Comparison of ENCODE assay signal across 13 cellular contexts in the genomic region with DNA sequence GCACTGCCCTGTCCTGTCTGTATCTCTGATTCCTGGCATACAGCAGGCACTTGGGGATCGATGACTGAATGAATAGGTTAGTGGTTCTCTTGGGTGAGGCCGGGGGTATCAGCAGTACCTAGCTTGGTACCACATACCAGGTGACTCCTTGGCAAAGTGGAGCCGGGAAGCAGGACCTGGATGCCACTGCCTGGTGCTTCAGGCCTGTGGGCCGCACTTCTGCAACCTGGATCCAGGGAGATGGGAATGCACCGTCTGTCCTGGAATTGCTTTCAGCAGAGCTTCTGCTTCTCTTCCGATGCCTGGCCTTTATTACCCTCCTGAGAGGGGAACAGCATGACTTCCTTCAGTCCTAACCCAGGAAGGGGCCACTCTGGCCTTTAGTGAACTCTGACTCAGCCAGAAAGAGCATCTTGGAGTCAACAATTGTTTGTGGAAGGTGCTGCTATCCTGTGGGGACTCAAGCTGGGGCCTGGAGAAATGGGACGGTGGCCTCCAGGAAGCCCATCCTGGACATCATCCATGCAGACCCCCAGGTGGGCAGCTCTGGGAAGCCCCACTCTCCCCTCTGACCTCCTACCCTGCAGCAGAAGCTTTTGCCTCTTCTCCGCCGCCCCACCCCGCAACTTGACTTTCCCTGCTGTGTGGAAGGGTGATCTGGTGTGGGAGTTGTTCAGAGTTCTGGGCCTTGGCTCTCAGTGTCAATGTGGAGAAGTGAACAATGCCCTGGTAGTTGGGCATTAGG. TPM values are rescaled to one million over a fixed set of nuclear protein-coding genes. Genes with fewer than 3 reads are reported as not detected.
DNase-seq lines count a peak whose midpoint lies in the region; ATAC-seq lines count a peak whose summit lies in the region.
"Had no signal": no experiment of that assay in that cellular context is flagged by ENCODE, and none has a peak within 500 bp of the region (broad histone marks: within the 10 kb centered on the region; RNA-seq: fewer than 3 reads in every experiment).

No MANE protein-coding gene starts in this region.

- no peak for DNase-seq in activated T-cell treated with anti-CD3 and anti-CD28 coated beads, Interleukin-2, amount 50 U/mL, for 4 hours
- DNase-seq in activated T-cell treated with anti-CD3 and anti-CD28 coated beads, Interleukin-2, amount 50 U/mL, for 48 hours: no peak
- DNase-seq in T-cell: no peak
- DNase-seq in effector memory CD4-positive, alpha-beta T cell: no peak
- DNase-seq in stimulated activated effector memory CD8-positive, alpha-beta T cell treated with anti-CD3 and anti-CD28 coated beads, Interleukin-12 subunit alpha, Interleukin-12 subunit beta, amount 100 ng/mL, for 72 hours (ENCODE audit: low spot score in 2 of 2): no peak
- DNase-seq in COLO829 (ENCODE audit: low spot score): no peak
- DNase-seq: midbrain, NCI-H1436, NCI-H748 treated with DMSO at 0.1 percent for 48 hours, SJCRH30, trophoblast cell had no signal

- H3K36me3 ChIP-seq in effector memory CD4-positive, alpha-beta T cell (ENCODE audit: control insufficient read depth, insufficient read depth, low read length): no peaks in the 10 kb centered on the region

- no peaks in the 10 kb centered on the region for H3K27me3 ChIP-seq in effector memory CD4-positive, alpha-beta T cell (replicated peaks; ENCODE audit: control insufficient read depth, insufficient read depth, low read length, poor library complexity, severe bottlenecking)
- H3K27me3 ChIP-seq: SJCRH30 had no signal

- peaks cover 83% of the 10 kb centered on the region for H3K4me1 Mint-ChIP-seq in activated T-cell treated with anti-CD3 and anti-CD28 coated beads, Interleukin-2, amount 50 U/mL, for 4 hours (ENCODE audit: low read depth)
- H3K4me1 Mint-ChIP-seq in T-cell: peaks cover 86 to 98% (median 96%) of the 10 kb centered on the region in 3 donors
- H3K4me1 Mint-ChIP-seq in stimulated activated effector memory CD8-positive, alpha-beta T cell treated with anti-CD3 and anti-CD28 coated beads, Interleukin-12 subunit alpha, Interleukin-12 subunit beta, amount 100 ng/mL, for 72 hours: peaks cover 88% of the 10 kb centered on the region

- no peak for ATAC-seq in activated T-cell treated with anti-CD3 and anti-CD28 coated beads, Interleukin-2, amount 50 U/mL, for 4 hours
- ATAC-seq in T-cell (replicated peaks in 1 of 4) (no peak), HG03097 (IDR thresholded peaks at IDR 0.05; ENCODE audit: low FRiP score, unreplicated experiment) (no peak), HG02588 (IDR thresholded peaks at IDR 0.05; ENCODE audit: unreplicated experiment) (no peak)
- no peak for ATAC-seq in stimulated activated effector memory CD8-positive, alpha-beta T cell treated with anti-CD3 and anti-CD28 coated beads, Interleukin-12 subunit alpha, Interleukin-12 subunit beta, amount 100 ng/mL, for 72 hours

- peaks cover 89% of the 10 kb centered on the region for H3K4me1 ChIP-seq in effector memory CD4-positive, alpha-beta T cell (ENCODE audit: control insufficient read depth, insufficient read depth, low read length, poor library complexity, severe bottlenecking)

- no peaks in the 10 kb centered on the region for H3K9me3 Mint-ChIP-seq in activated T-cell treated with anti-CD3 and anti-CD28 coated beads, Interleukin-2, amount 50 U/mL, for 4 hours
- H3K9me3 Mint-ChIP-seq in T-cell: no peaks in the 10 kb centered on the region
- no peaks in the 10 kb centered on the region for H3K9me3 Mint-ChIP-seq in stimulated activated effector memory CD8-positive, alpha-beta T cell treated with anti-CD3 and anti-CD28 coated beads, Interleukin-12 subunit alpha, Interleukin-12 subunit beta, amount 100 ng/mL, for 72 hours

- H3K27ac ChIP-seq in effector memory CD4-positive, alpha-beta T cell (ENCODE audit: insufficient read depth, low read length, poor library complexity, severe bottlenecking): peak overlapping the region; percentile 87

- H3K27ac Mint-ChIP-seq in T-cell: peak overlapping the region; percentile 80 to 81
- H3K27ac Mint-ChIP-seq in stimulated activated effector memory CD8-positive, alpha-beta T cell treated with anti-CD3 and anti-CD28 coated beads, Interleukin-12 subunit alpha, Interleukin-12 subunit beta, amount 100 ng/mL, for 72 hours: peak overlapping the region; percentile 91

- H3K4me3 Mint-ChIP-seq in activated T-cell treated with anti-CD3 and anti-CD28 coated beads, Interleukin-2, amount 50 U/mL, for 4 hours: peak overlapping the region; percentile 89
- peak overlapping the region in 1 of 3 donors; percentile 83 for H3K4me3 Mint-ChIP-seq in T-cell
- H3K4me3 Mint-ChIP-seq in stimulated activated effector memory CD8-positive, alpha-beta T cell treated with anti-CD3 and anti-CD28 coated beads, Interleukin-12 subunit alpha, Interleukin-12 subunit beta, amount 100 ng/mL, for 72 hours: peak overlapping the region; percentile 85

- no peak overlapping the region for H3K4me3 ChIP-seq in effector memory CD4-positive, alpha-beta T cell (ENCODE audit: insufficient read depth, low read depth, low read length, poor library complexity, severe bottlenecking)
- H3K4me3 ChIP-seq: SJCRH30 had no signal

- H3K36me3 Mint-ChIP-seq in activated T-cell treated with anti-CD3 and anti-CD28 coated beads, Interleukin-2, amount 50 U/mL, for 4 hours (ENCODE audit: insufficient read depth): peaks cover 42% of the 10 kb centered on the region
- peaks cover 3% of the 10 kb centered on the region for H3K36me3 Mint-ChIP-seq in T-cell
- peaks cover 81% of the 10 kb centered on the region for H3K36me3 Mint-ChIP-seq in stimulated activated effector memory CD8-positive, alpha-beta T cell treated with anti-CD3 and anti-CD28 coated beads, Interleukin-12 subunit alpha, Interleukin-12 subunit beta, amount 100 ng/mL, for 72 hours

- POLR2A ChIA-PET in T-cell (lab: Charles Lee): interaction anchor here in 1 of 2 donors (1.0 kb wide), 1 partner anchor 13 kb away, joined by 3 read pairs; no protein-coding TSS in a partner anchor

- H3K27me3 Mint-ChIP-seq in activated T-cell treated with anti-CD3 and anti-CD28 coated beads, Interleukin-2, amount 50 U/mL, for 4 hours (ENCODE audit: low read depth): no peaks in the 10 kb centered on the region
- H3K27me3 Mint-ChIP-seq in T-cell: no peaks in the 10 kb centered on the region

- H3K9me3 ChIP-seq in effector memory CD4-positive, alpha-beta T cell (ENCODE audit: control insufficient read depth, low read length): no peaks in the 10 kb centered on the region
- H3K9me3 ChIP-seq: SJCRH30 had no signal

- CTCF ChIA-PET in T-cell (lab: Charles Lee): interaction anchor here (1.0 to 1.5 kb wide), 3 partner anchors 14 to 47 kb away, joined by 3 to 4 read pairs (median 3); no protein-coding TSS in a partner anchor

RNA-seq across cellular contexts. Expression of gene CD82, which starts 5.1 kb away (rescaled TPM):
- total RNA-seq in activated T-cell treated with anti-CD3 and anti-CD28 coated beads, Interleukin-2, amount 50 U/mL, for 4 hours: 100 to 1,000 TPM; 364 to 594 (median 428) TPM
- 10 to 100 TPM; 53.4 to 99.6 (median 69.0) TPM for total RNA-seq in T-cell
